In the genomic region with DNA sequence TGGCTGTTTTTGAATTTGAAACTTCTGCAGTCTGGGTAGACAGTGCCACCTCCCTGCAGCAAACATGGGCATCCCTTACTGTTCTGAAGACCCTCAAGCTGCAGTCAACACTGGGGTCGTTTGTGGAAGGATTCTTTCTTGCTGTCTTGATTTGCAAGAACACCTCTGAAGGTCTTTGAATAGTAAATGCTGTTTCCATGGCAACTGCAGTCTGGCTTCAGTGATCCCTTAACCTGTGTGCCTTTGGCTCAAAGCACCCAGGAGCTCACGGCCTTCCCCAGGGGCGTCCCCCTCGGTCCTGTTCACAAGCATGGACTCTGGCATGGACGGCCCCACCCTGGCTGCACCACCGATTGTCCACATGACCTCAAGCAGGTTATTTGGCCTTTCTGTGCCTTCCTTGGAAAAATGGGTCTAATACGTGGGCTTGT, we compare ENCODE assay signal across 14 cellular contexts. TPM values are rescaled to one million over a fixed set of nuclear protein-coding genes. Genes with fewer than 3 reads are reported as not detected.
DNase-seq lines count a peak whose midpoint lies in the region; ATAC-seq and TF ChIP-seq lines count a peak whose summit lies in the region.
"Had no signal": no experiment of that assay in that cellular context is flagged by ENCODE, and none has a peak within 500 bp of the region (broad histone marks: within the 10 kb centered on the region; RNA-seq: fewer than 3 reads in every experiment).

No MANE protein-coding gene starts in this region.

- H3K4me3 ChIP-seq in NT2/D1 (ENCODE audit: insufficient read length, low read depth) (no peak overlapping the region), thyroid gland (replicated peaks in 1 of 3) (no peak overlapping the region), WERI-Rb-1 (ENCODE audit: low read depth, low read length) (no peak overlapping the region)
- H3K4me3 ChIP-seq: coronary artery had no signal

- no peak overlapping the region for H3K27ac ChIP-seq in thyroid gland
- no peak overlapping the region for H3K27ac ChIP-seq in WERI-Rb-1
- H3K27ac ChIP-seq: coronary artery had no signal

- H3K9me3 ChIP-seq in NT2/D1 (ENCODE audit: insufficient read depth, low read length): no peaks in the 10 kb centered on the region
- no peaks in the 10 kb centered on the region for H3K9me3 ChIP-seq in thyroid gland
- no peaks in the 10 kb centered on the region for H3K9me3 ChIP-seq in WERI-Rb-1 (ENCODE audit: severe bottlenecking)

- TF ChIP-seq CTCF in thyroid gland (IDR thresholded peaks at IDR 0.05): peak in 4 of 6 experiments; percentile 15 to 48 (median 32)
- TF ChIP-seq CTCF in WERI-Rb-1 (IDR thresholded peaks at IDR 0.05; ENCODE audit: low read depth, low read length): no peak

- H3K27me3 ChIP-seq in NT2/D1 (ENCODE audit: insufficient read depth, insufficient read length) (no peaks in the 10 kb centered on the region), thyroid gland (no peaks in the 10 kb centered on the region), WERI-Rb-1 (ENCODE audit: insufficient read depth, low read depth, severe bottlenecking) (no peaks in the 10 kb centered on the region)

- intact Hi-C loops in thyroid gland (cut with DNase I) (loop anchor here (10.0 kb wide), 1 partner anchor 81 kb away; no protein-coding TSS in a partner anchor), left ventricle myocardium superior (cut with micrococcal nuclease) (no loop called here)

- no peak overlapping the region for H3K9ac ChIP-seq in NT2/D1 (ENCODE audit: insufficient read length, low read depth)

- DNase-seq in NCI-H748 (lab: John Stamatoyannopoulos, UW; ENCODE audit: unreplicated experiment) (peak; percentile 37), NCI-H748 treated with DMSO at 0.1 percent for 48 hours (lab: John Stamatoyannopoulos, UW) (no peak), NT2/D1 (ENCODE audit: low read depth, low spot score) (peak; percentile 76), iPS-NIHi7 (ENCODE audit: extremely low spot score) (peak; percentile 68), thyroid gland (peak; percentile 69 to 72), medulla oblongata (ENCODE audit: extremely low spot score) (no peak), left ventricle myocardium superior (no peak), WERI-Rb-1 (no peak)
- DNase-seq: activated CD4-positive, alpha-beta memory T cell treated with anti-CD3 and anti-CD28 coated beads for 36 hours; amniotic stem cell; NCI-H774; SIG-M5 had no signal

- H3K4me1 ChIP-seq in NT2/D1 (ENCODE audit: insufficient read depth, insufficient read length) (peaks cover 21% of the 10 kb centered on the region), thyroid gland (peaks cover 24 to 44% of the 10 kb centered on the region in 2 donors)

- WGBS in thyroid gland, 2 donors: 38 to 69% methylated on average over 7 of the region's 7 CpGs

- TF ChIP-seq POLR2A in thyroid gland (IDR thresholded peaks at IDR 0.05): no peak

- H3K36me3 ChIP-seq in NT2/D1 (ENCODE audit: insufficient read depth, insufficient read length, low read length) (peaks cover 16% of the 10 kb centered on the region), thyroid gland (no peaks in the 10 kb centered on the region), WERI-Rb-1 (no peaks in the 10 kb centered on the region)

- ATAC-seq in left ventricle myocardium superior: no peak
- ATAC-seq: activated T-helper 17 cell treated with anti-CD3 and anti-CD28 coated beads, Interleukin-2, amount 50 U/mL, for 72 hours had no signal

RNA-seq across cellular contexts. Expression of a gene that starts 38.3 kb away (rescaled TPM):
- total RNA-seq in thyroid gland (100 to 1,000 TPM in 2 of 4 donors, 10 to 100 TPM in 2; 76.1 to 113 (median 96.6) TPM), left ventricle myocardium superior (101 TPM)

Comparison
In these comparisons a context has a peak if more than half of its experiments do, and no peak if none do; other contexts are left out.
1. DNase-seq: peak in NCI-H748 (single experiment), NT2/D1 (single experiment), iPS-NIHi7 (single experiment) and thyroid gland (2 of 2); none in NCI-H748 treated with DMSO at 0.1 percent for 48 hours (single experiment), medulla oblongata (single experiment), left ventricle myocardium superior (single experiment) and WERI-Rb-1 (single experiment).